ENCODE assay signal across 1 cellular context in genomic region chr6:134376785-134377184, GRCh38.
A peak's percentile ranks its signal among the peaks of the same experiment; 100 is the strongest.
TF ChIP-seq lines count a peak whose summit lies in the region.

No MANE protein-coding gene starts in this region.

TF ChIP-seq in GM12878, 131 proteins besides CTCF, POLR2A, EP300 and RAD21:
- no peak for TF ChIP-seq CHD4 (IDR thresholded peaks at IDR 0.05)
- peak; percentile 54 for TF ChIP-seq RUNX3 (IDR thresholded peaks at IDR 0.05; ENCODE audit: low read length)
- TF ChIP-seq ZNF24 (IDR thresholded peaks at IDR 0.05), result no peak
- no peak for TF ChIP-seq RBBP5 (conservative IDR thresholded peaks at IDR 0.05)
- peak in 1 of 2 experiments; percentile 11; a peak in 1 of 4 replicates for TF ChIP-seq BHLHE40 (IDR thresholded peaks at IDR 0.05; ENCODE audit: borderline replicate concordance in 1 of 2, low read depth in 2 of 2, low read length in 1 of 2)
- TF ChIP-seq PKNOX1 (IDR thresholded peaks at IDR 0.05), result peak; percentile 44; the same call in 1 of the 2 replicates
